In genomic region chr1:39799770-39800470, GRCh38 we compare ENCODE assay signal across 8 cellular contexts. TPM values are rescaled to one million over a fixed set of nuclear protein-coding genes. Genes with fewer than 3 reads are reported as not detected.
DNase-seq lines count a peak whose midpoint lies in the region; ATAC-seq and TF ChIP-seq lines count a peak whose summit lies in the region.

No MANE protein-coding gene starts in this region.

- no peaks in the 10 kb centered on the region for H3K9me3 Mint-ChIP-seq in activated T-helper 2 cell treated with anti-CD3 and anti-CD28 coated beads, Interferon-gamma antibody, Interleukin-2, Interleukin-4, amounts not matched to agents 10 μg/mL and 5 μg/mL and 100 μg/mL, durations not matched to agents 14 hours and 24 hours and 36 hours

- H3K27me3 Mint-ChIP-seq in activated T-helper 2 cell treated with anti-CD3 and anti-CD28 coated beads, Interferon-gamma antibody, Interleukin-2, Interleukin-4, amounts not matched to agents 10 μg/mL and 5 μg/mL and 100 μg/mL, durations not matched to agents 14 hours and 24 hours and 36 hours (ENCODE audit: low read depth), result no peaks in the 10 kb centered on the region

- intact Hi-C loops in activated T-helper 2 cell treated with anti-CD3 and anti-CD28 coated beads, Interferon-gamma antibody, Interleukin-2, Interleukin-4, amounts not matched to agents 10 μg/mL and 5 μg/mL and 100 μg/mL, durations not matched to agents 14 hours and 24 hours and 36 hours (cut with micrococcal nuclease), result loop anchor here (2.0 to 10.0 kb wide), 3 partner anchors 63 to 195 kb away; partner anchors contain the start of gene PPIE
- intact Hi-C loops in tibial artery (cut with DNase I; ENCODE audit: low total_unique reads), result no loop called here

- no peaks in the 10 kb centered on the region for H3K36me3 ChIP-seq in tibial artery

- peak overlapping the region; percentile 72 for H3K27ac Mint-ChIP-seq in activated T-helper 2 cell treated with anti-CD3 and anti-CD28 coated beads, Interferon-gamma antibody, Interleukin-2, Interleukin-4, amounts not matched to agents 10 μg/mL and 5 μg/mL and 100 μg/mL, durations not matched to agents 14 hours and 24 hours and 36 hours

- no peaks in the 10 kb centered on the region for H3K4me1 ChIP-seq in tibial artery

- H3K9me3 ChIP-seq in tibial artery, result no peaks in the 10 kb centered on the region

- TF ChIP-seq CTCF in foreskin fibroblast (IDR thresholded peaks at IDR 0.05; ENCODE audit: low read depth, low read length) (peak; percentile 70), omental fat pad (IDR thresholded peaks at IDR 0.05) (peak in 2 of 3 donors; percentile 55 to 87), tibial artery (IDR thresholded peaks at IDR 0.05) (peak; percentile 41 to 58)

- H3K27me3 ChIP-seq in tibial artery, result peaks cover 0 to 3% of the 10 kb centered on the region in 2 donors

- no peak overlapping the region for H3K4me3 ChIP-seq in foreskin fibroblast (ENCODE audit: low read depth in 1 of 2, low read length in 2 of 2)
- no peak overlapping the region for H3K4me3 ChIP-seq in tibial artery

- H3K36me3 Mint-ChIP-seq in activated T-helper 2 cell treated with anti-CD3 and anti-CD28 coated beads, Interferon-gamma antibody, Interleukin-2, Interleukin-4, amounts not matched to agents 10 μg/mL and 5 μg/mL and 100 μg/mL, durations not matched to agents 14 hours and 24 hours and 36 hours (ENCODE audit: low read depth), result peaks cover 3% of the 10 kb centered on the region

- peaks cover 10% of the 10 kb centered on the region for H3K4me1 Mint-ChIP-seq in activated T-helper 2 cell treated with anti-CD3 and anti-CD28 coated beads, Interferon-gamma antibody, Interleukin-2, Interleukin-4, amounts not matched to agents 10 μg/mL and 5 μg/mL and 100 μg/mL, durations not matched to agents 14 hours and 24 hours and 36 hours (ENCODE audit: low read depth)

- DNase-seq in DMS 273 (lab: John Stamatoyannopoulos, UW; ENCODE audit: unreplicated experiment) (peak; percentile 100), HS-27A (ENCODE audit: low read depth) (peak; percentile 71), RPMI8226 (peak; percentile 82), foreskin fibroblast (peak; percentile 51 to 69), omental fat pad (ENCODE audit: low spot score) (peak; percentile 47), tibial artery (peak in 1 of 2 donors; percentile 45)
- peak; percentile 48 for DNase-seq in activated T-helper 2 cell treated with anti-CD3 and anti-CD28 coated beads, Interferon-gamma antibody, Interleukin-2, Interleukin-4, amounts not matched to agents 10 μg/mL and 5 μg/mL and 100 μg/mL, durations not matched to agents 14 hours and 24 hours and 36 hours (ENCODE audit: low spot score)

- no peak overlapping the region for H3K27ac ChIP-seq in tibial artery

- H3K4me3 Mint-ChIP-seq in activated T-helper 2 cell treated with anti-CD3 and anti-CD28 coated beads, Interferon-gamma antibody, Interleukin-2, Interleukin-4, amounts not matched to agents 10 μg/mL and 5 μg/mL and 100 μg/mL, durations not matched to agents 14 hours and 24 hours and 36 hours (ENCODE audit: low read depth), result peak overlapping the region; percentile 55

- ATAC-seq in GM21381 (IDR thresholded peaks at IDR 0.05; ENCODE audit: unreplicated experiment) (peak; percentile 49), omental fat pad (ENCODE audit: low FRiP score) (peak; percentile 83)

RNA-seq across cellular contexts. Expression of gene BMP8B, which starts 11.3 kb away (rescaled TPM):
- 1.8 and 1.9 TPM in 2 replicates for total RNA-seq in activated T-helper 2 cell treated with anti-CD3 and anti-CD28 coated beads, Interferon-gamma antibody, Interleukin-2, Interleukin-4, amounts not matched to agents 10 μg/mL and 5 μg/mL and 100 μg/mL, durations not matched to agents 14 hours and 24 hours and 36 hours
- 1 to 10 TPM in 1 of 4 donors, under 1 TPM in 3; 0.24 to 2.0 (median 0.33) TPM for total RNA-seq in omental fat pad

RNA-seq across cellular contexts. Expression of gene OXCT2, which starts 28.8 kb away (rescaled TPM):
- 5.5 and 5.6 TPM in 2 replicates for total RNA-seq in activated T-helper 2 cell treated with anti-CD3 and anti-CD28 coated beads, Interferon-gamma antibody, Interleukin-2, Interleukin-4, amounts not matched to agents 10 μg/mL and 5 μg/mL and 100 μg/mL, durations not matched to agents 14 hours and 24 hours and 36 hours
- total RNA-seq in omental fat pad, result 1 to 10 TPM in 1 of 4 donors, under 1 TPM in 3; 0.24 to 1.4 (median 0.31) TPM
